ENCODE assay signal across 18 cellular contexts in genomic region chr11:119418759-119419158, GRCh38. TPM values are rescaled to one million over a fixed set of nuclear protein-coding genes. Genes with fewer than 3 reads are reported as not detected.
DNase-seq lines count a peak whose midpoint lies in the region; ATAC-seq, FAIRE-seq and TF ChIP-seq lines count a peak whose summit lies in the region.
"Had no signal": no experiment of that assay in that cellular context is flagged by ENCODE, and none has a peak within 500 bp of the region (broad histone marks: within the 10 kb centered on the region; RNA-seq: fewer than 3 reads in every experiment).

No MANE protein-coding gene starts in this region.

- H4K5ac ChIP-seq in H1 (ENCODE audit: insufficient read length, low read depth, low read length) = no peak overlapping the region

- H2BK120ac ChIP-seq in H1 (replicated peaks; ENCODE audit: low read depth, low read length) = no peak overlapping the region

- FAIRE-seq in H1 (lab: Jason Lieb, UNC) = no peak

- no peak overlapping the region for H2AK5ac ChIP-seq in H1 (ENCODE audit: low read depth, low read length)

- peaks cover 12% of the 10 kb centered on the region for H3K23me2 ChIP-seq in H1 (ENCODE audit: low read depth, low read length)

- dilution Hi-C loops in mammary epithelial cell (cut with HindIII; ENCODE audit: low sequenced_read_pairs) = no loop called here

- H4K8ac ChIP-seq in H1 (ENCODE audit: extremely low read depth, insufficient read depth, low read length) = no peak overlapping the region

- H4K20me1 ChIP-seq in mammary epithelial cell (ENCODE audit: insufficient read depth, low read length) (no peaks in the 10 kb centered on the region), H1 (replicated peaks in 1 of 2; ENCODE audit: control insufficient read depth in 1 of 2, insufficient read depth in 2 of 2, low read length in 2 of 2) (peaks cover 8 to 19% of the 10 kb centered on the region in 2 experiments)

- peak overlapping the region; percentile 91; the same call in 1 of the 2 replicates for H2BK5ac ChIP-seq in H1 (ENCODE audit: low read depth, low read length)

- no peak for TF ChIP-seq RAD21 in H1 (IDR thresholded peaks at IDR 0.05 in 1 of 2, conservative IDR thresholded peaks at IDR 0.05 in 1 of 2; ENCODE audit: low read depth in 2 of 2, low read length in 2 of 2)

- no peak overlapping the region for H2BK15ac ChIP-seq in H1 (ENCODE audit: low read length)

- H3K27ac ChIP-seq in mammary epithelial cell (ENCODE audit: insufficient read depth, low read depth, low read length) = no peak overlapping the region
- no peak overlapping the region for H3K27ac ChIP-seq in H1 (ENCODE audit: low read depth, low read length)
- H3K27ac ChIP-seq: KMS-11, PC-9 had no signal

- WGBS in mammary epithelial cell (ENCODE audit: low coverage, missing lambda C conversion rate) = 81% methylated on average over 3 of the region's 4 CpGs
- WGBS in H1 (ENCODE audit: extremely low coverage in 1 of 2, insufficient coverage in 1 of 2, insufficient read length in 1 of 2, insufficient replicate concordance in 2 of 2, low coverage in 1 of 2, low lambda C conversion rate in 2 of 2, missing lambda C conversion rate in 1 of 2), 2 experiments = 83% methylated on average over 4 of the region's 4 CpGs; no CpG with 5 or more reads in 1 of the 2 experiments

- no peak overlapping the region for H2BK20ac ChIP-seq in H1 (ENCODE audit: low read length)

- H4K91ac ChIP-seq in H1 (replicated peaks; ENCODE audit: insufficient read length, low read length) = no peak overlapping the region

- H3K4me1 ChIP-seq in mammary epithelial cell (ENCODE audit: insufficient read depth, low read length) (peaks cover 41% of the 10 kb centered on the region), H1 (replicated peaks in 1 of 4; ENCODE audit: control insufficient read depth in 3 of 4, insufficient read depth in 4 of 4, low read length in 3 of 4) (peaks cover 7 to 30% (median 24%) of the 10 kb centered on the region in 4 experiments)

- no peak overlapping the region for H2AFZ ChIP-seq in mammary epithelial cell (ENCODE audit: low read depth, low read length)
- no peak overlapping the region for H2AFZ ChIP-seq in H1 (ENCODE audit: low read length)
- H2AFZ ChIP-seq: PC-9 had no signal

- H3K9ac ChIP-seq in mammary epithelial cell (ENCODE audit: insufficient read depth, low read length) (no peak overlapping the region), H1 (replicated peaks in 1 of 4; ENCODE audit: extremely low read depth in 1 of 4, low read depth in 3 of 4, low read length in 3 of 4) (no peak overlapping the region)
- H3K9ac ChIP-seq: KMS-11 had no signal

- intact Hi-C loops in MCF 10A (cut with micrococcal nuclease) (no loop called here), mammary epithelial cell (cut with micrococcal nuclease) (loop anchor here (5.0 kb wide), 1 partner anchor 54 kb away; no protein-coding TSS in a partner anchor), Calu3 (cut with micrococcal nuclease; ENCODE audit: unreplicated experiment) (no loop called here)

- H3K23ac ChIP-seq in H1 (ENCODE audit: insufficient read length) = no peak overlapping the region

- peak overlapping the region; percentile 36 for H3K4ac ChIP-seq in H1 (replicated peaks; ENCODE audit: insufficient read length, low read depth, low read length)

- no peak for DNase-seq in MCF 10A (ENCODE audit: unreplicated experiment)
- DNase-seq in mammary epithelial cell = no peak
- no peak for DNase-seq in H1 (ENCODE audit: low read depth in 1 of 2, low spot score in 2 of 2)
- DNase-seq in osteocyte (ENCODE audit: extremely low spot score, unreplicated experiment) = peak; percentile 53
- DNase-seq in Calu3 = no peak
- DNase-seq in GM19238 (ENCODE audit: insufficient read length, low spot score) = no peak
- DNase-seq: 8988T, C1 segment of cervical spinal cord, NCI-H1105, NCI-H187 treated with DMSO at 0.1 percent for 48 hours, NCI-H2171, NCI-H446 treated with DMSO at 0.1 percent for 48 hours, NCI-H748 treated with DMSO at 0.1 percent for 48 hours, PC-9 had no signal

- H3K79me1 ChIP-seq in H1 (ENCODE audit: low read depth, low read length) = peaks cover 22% of the 10 kb centered on the region

- no peaks in the 10 kb centered on the region for H3K36me3 ChIP-seq in mammary epithelial cell (ENCODE audit: insufficient read depth, low read length)
- H3K36me3 ChIP-seq in H1 (ENCODE audit: control insufficient read depth in 2 of 4, insufficient read depth in 4 of 4, low read length in 3 of 4) = peaks cover 19 to 28% (median 24%) of the 10 kb centered on the region in 4 experiments

- TF ChIP-seq POLR2A in H1 (IDR thresholded peaks at IDR 0.05; ENCODE audit: control extremely low read depth in 1 of 2, low read depth in 2 of 2, low read length in 2 of 2) = no peak; a peak in 1 of 3 replicates

- POLR2A ChIA-PET in MCF 10A (lab: Yijun Ruan, JAX) = no interaction called here
- POLR2A ChIA-PET in H1 (lab: Charles Lee; ENCODE audit: partially characterized antibody) = interaction anchor here (0.7 to 6.4 kb wide), 8 partner anchors 8 to 76 kb away, joined by 3 to 50 read pairs (median 4); no protein-coding TSS in a partner anchor

- 0 out of 2 replicates have a peak overlapping the region, but pooled peaks have one; percentile 44 for H3K18ac ChIP-seq in H1 (ENCODE audit: extremely low read depth, low read length)

- no peak overlapping the region for H3K14ac ChIP-seq in H1 (ENCODE audit: insufficient read length)

- ATAC-seq in GM19397 (IDR thresholded peaks at IDR 0.05; ENCODE audit: unreplicated experiment) (no peak), HG03159 (IDR thresholded peaks at IDR 0.05; ENCODE audit: unreplicated experiment) (no peak)

- BruUV-seq in MCF 10A (replicated peaks; lab: Mats Ljungman, UMichigan) (no TSS peak), mammary epithelial cell (replicated peaks; lab: Mats Ljungman, UMichigan) (no TSS peak), Calu3 (replicated peaks; lab: Mats Ljungman, UMichigan) (no TSS peak)

- H3K27me3 ChIP-seq in mammary epithelial cell (ENCODE audit: insufficient read depth, low read length) (no peaks in the 10 kb centered on the region), H1 (replicated peaks in 1 of 4; ENCODE audit: control insufficient read depth in 3 of 4, extremely low read depth in 1 of 4, insufficient read depth in 3 of 4, low read length in 3 of 4) (no peaks in the 10 kb centered on the region)
- H3K27me3 ChIP-seq: MG63 had no signal

- TF ChIP-seq EP300 in H1 (IDR thresholded peaks at IDR 0.05; ENCODE audit: borderline replicate concordance in 1 of 2, low read depth in 2 of 2, low read length in 2 of 2) = no peak

- CTCF ChIA-PET in MCF 10A (lab: Yijun Ruan, JAX) = interaction anchor here (0.6 to 0.7 kb wide), 2 partner anchors 37 to 54 kb away, joined by 3 read pairs; no protein-coding TSS in a partner anchor
- CTCF ChIA-PET in mammary epithelial cell (lab: Charles Lee; ENCODE audit: low non-redundant PET) = no interaction called here
- CTCF ChIA-PET in H1 (lab: Charles Lee; ENCODE audit: partially characterized antibody) = interaction anchor here (0.9 to 1.5 kb wide), 3 partner anchors 11 to 56 kb away, joined by 3 to 7 read pairs (median 5); no protein-coding TSS in a partner anchor
- CTCF ChIA-PET in Calu3 (lab: Charles Lee) = no interaction called here

- peaks cover 7% of the 10 kb centered on the region for H3K9me3 Mint-ChIP-seq in MCF 10A (ENCODE audit: unreplicated experiment)
- peaks cover 5% of the 10 kb centered on the region for H3K9me3 Mint-ChIP-seq in osteocyte (ENCODE audit: unreplicated experiment)
- H3K9me3 Mint-ChIP-seq in Calu3 (ENCODE audit: low read depth, unreplicated experiment) = no peaks in the 10 kb centered on the region

- H3K27me3 Mint-ChIP-seq in MCF 10A (ENCODE audit: insufficient read depth, unreplicated experiment) = peaks cover 12% of the 10 kb centered on the region
- peaks cover 9% of the 10 kb centered on the region for H3K27me3 Mint-ChIP-seq in osteocyte (ENCODE audit: unreplicated experiment)
- peaks cover 43% of the 10 kb centered on the region for H3K27me3 Mint-ChIP-seq in Calu3 (ENCODE audit: unreplicated experiment)

- H3K9me3 ChIP-seq in mammary epithelial cell (replicated peaks; ENCODE audit: insufficient read depth, low read length) (no peaks in the 10 kb centered on the region), H1 (ENCODE audit: insufficient read depth in 2 of 2, low read depth in 1 of 2, low read length in 1 of 2) (no peaks in the 10 kb centered on the region)
- H3K9me3 ChIP-seq: MG63 had no signal

- H3K4me3 ChIP-seq in mammary epithelial cell (replicated peaks in 1 of 3; ENCODE audit: insufficient read depth in 1 of 3, low read depth in 2 of 3, low read length in 3 of 3) (no peak overlapping the region), H1 (ENCODE audit: extremely low read depth in 1 of 4, insufficient read depth in 2 of 4, low read depth in 3 of 4, low read length in 4 of 4) (no peak overlapping the region)
- H3K4me3 ChIP-seq: MG63, PC-9 had no signal

- H3K4me1 Mint-ChIP-seq in MCF 10A (ENCODE audit: insufficient read depth, unreplicated experiment) (peaks cover 23% of the 10 kb centered on the region), osteocyte (ENCODE audit: unreplicated experiment) (peaks cover 32% of the 10 kb centered on the region), Calu3 (ENCODE audit: low read depth, unreplicated experiment) (no peaks in the 10 kb centered on the region)

- H3K36me3 Mint-ChIP-seq in MCF 10A (ENCODE audit: insufficient read depth, unreplicated experiment) = no peaks in the 10 kb centered on the region
- H3K36me3 Mint-ChIP-seq in osteocyte (ENCODE audit: unreplicated experiment) = no peaks in the 10 kb centered on the region
- H3K36me3 Mint-ChIP-seq in Calu3 (ENCODE audit: insufficient read depth, unreplicated experiment) = no peaks in the 10 kb centered on the region

- H3K27ac Mint-ChIP-seq in MCF 10A (ENCODE audit: low read depth, unreplicated experiment) = peak overlapping the region; percentile 93
- no peak overlapping the region for H3K27ac Mint-ChIP-seq in osteocyte (ENCODE audit: unreplicated experiment)
- no peak overlapping the region for H3K27ac Mint-ChIP-seq in Calu3 (ENCODE audit: unreplicated experiment)

- TF ChIP-seq CTCF in MCF 10A (IDR thresholded peaks at IDR 0.05; ENCODE audit: unreplicated experiment) (no peak), mammary epithelial cell (conservative IDR thresholded peaks at IDR 0.05 in 1 of 2, IDR thresholded peaks at IDR 0.05 in 1 of 2; ENCODE audit: extremely low read depth in 1 of 2, insufficient read depth in 1 of 2, low read depth in 1 of 2, low read length in 2 of 2) (no peak), H1 (IDR thresholded peaks at IDR 0.05; ENCODE audit: control extremely low read depth in 1 of 3, insufficient read depth in 1 of 3, low read depth in 1 of 3, low read length in 3 of 3) (no peak), osteocyte (IDR thresholded peaks at IDR 0.05) (no peak), Calu3 (IDR thresholded peaks at IDR 0.05; ENCODE audit: unreplicated experiment) (no peak)

- H2BK12ac ChIP-seq in H1 (ENCODE audit: low read depth, low read length) = peak overlapping the region; percentile 81; the same call in 1 of the 2 replicates

- in situ Hi-C loops in mammary epithelial cell (cut with MboI; ENCODE audit: low sequenced_read_pairs in 2 of 2) = no loop called here

- H3K56ac ChIP-seq in H1 (replicated peaks; ENCODE audit: insufficient read length, low read depth, low read length) = no peak overlapping the region

- H3K79me2 ChIP-seq in mammary epithelial cell (ENCODE audit: insufficient read depth, low read length) (no peaks in the 10 kb centered on the region), H1 (ENCODE audit: control insufficient read depth in 1 of 2, insufficient read depth in 2 of 2, low read length in 2 of 2) (peaks cover 0 to 35% of the 10 kb centered on the region in 2 experiments; a peak in 2 of 4 replicates)

- H3K4me2 ChIP-seq in mammary epithelial cell (ENCODE audit: insufficient read depth, low read depth, low read length) (no peak overlapping the region), H1 (ENCODE audit: insufficient read depth in 1 of 2, low read depth in 2 of 2, low read length in 2 of 2) (no peak overlapping the region)
- H3K4me2 ChIP-seq: KMS-11, PC-9 had no signal

- H3K4me3 Mint-ChIP-seq in MCF 10A (ENCODE audit: unreplicated experiment) (no peak overlapping the region), osteocyte (ENCODE audit: unreplicated experiment) (no peak overlapping the region), Calu3 (ENCODE audit: low read depth, unreplicated experiment) (no peak overlapping the region)

RNA-seq across cellular contexts. Expression of gene THY1, which starts 4.2 kb away (rescaled TPM):
- total RNA-seq in MCF 10A (2022) = not detected in 2 replicates
- total RNA-seq in mammary epithelial cell = 10 to 100 TPM in 1 of 2 donors, 1 to 10 TPM in 1; 5.7 to 71.3 TPM
- polyA plus RNA-seq in mammary epithelial cell = 146 TPM
- polyA minus RNA-seq in mammary epithelial cell = 248 TPM
- total RNA-seq in H1 (2021; fragmentation: NEBNext Ultra II Directional; extraction: Animal tissue kit (Norgen Biotek cat#: 25700)) = 259 and 286 TPM in 2 replicates
- 2,050 and 2,479 TPM in 2 replicates for polyA plus RNA-seq in H1 (2011; rRNA removed)
- polyA plus RNA-seq in H1 (2011; cell fraction: cytosol; rRNA removed) = 1,448 TPM
- 660 TPM for polyA plus RNA-seq in H1 (2011; cell fraction: nucleus; rRNA removed)
- 327 to 599 TPM (median 496 TPM) in 4 replicates for polyA plus RNA-seq in H1 (2012, experiment 1 of 2)
- polyA plus RNA-seq in H1 (2012, experiment 2 of 2) = 595 TPM
- polyA plus RNA-seq in H1 (2013, experiment 1 of 2) = 909 TPM
- polyA plus RNA-seq in H1 (2013, experiment 2 of 2) = 1,095 TPM
- polyA minus RNA-seq in H1 (2011; rRNA and poly(A)+ RNA removed) = 708 and 816 TPM in 2 replicates
- polyA minus RNA-seq in H1 (2011; cell fraction: cytosol; rRNA and poly(A)+ RNA removed) = 233 TPM
- 264 TPM for polyA minus RNA-seq in H1 (2011; cell fraction: nucleus; rRNA and poly(A)+ RNA removed)
- total RNA-seq in osteocyte = 11.3 and 14.0 TPM in 2 replicates
- not detected in 2 replicates for total RNA-seq in Calu3 (2022)
- total RNA-seq: PC-9 had no signal

RNA-seq across cellular contexts. Expression of gene USP2, which starts 37.3 kb away (rescaled TPM):
- total RNA-seq in MCF 10A (2022) (0.14 and 0.54 TPM in 2 replicates), mammary epithelial cell (1 to 10 TPM; 2.7 to 3.0 TPM), osteocyte (0.11 and 0.24 TPM in 2 replicates), Calu3 (2022) (1.1 TPM in 2 replicates)
- polyA plus RNA-seq in mammary epithelial cell (1.3 TPM), H1 (2011; rRNA removed) (2.2 and 3.9 TPM in 2 replicates)
- polyA minus RNA-seq in mammary epithelial cell = 0.88 TPM
- total RNA-seq in H1 (2021; fragmentation: NEBNext Ultra II Directional; extraction: Animal tissue kit (Norgen Biotek cat#: 25700)) = 6.9 and 8.5 TPM in 2 replicates
- 2.1 TPM for polyA plus RNA-seq in H1 (2011; cell fraction: cytosol; rRNA removed)
- polyA plus RNA-seq in H1 (2011; cell fraction: nucleus; rRNA removed) = 3.5 TPM
- 5.3 to 6.6 TPM (median 5.9 TPM) in 4 replicates for polyA plus RNA-seq in H1 (2012, experiment 1 of 2)
- polyA plus RNA-seq in H1 (2012, experiment 2 of 2) = 5.0 TPM
- 4.6 TPM for polyA plus RNA-seq in H1 (2013, experiment 1 of 2)
- 4.3 TPM for polyA plus RNA-seq in H1 (2013, experiment 2 of 2)
- polyA minus RNA-seq in H1 (2011; rRNA and poly(A)+ RNA removed) = 7.0 and 7.9 TPM in 2 replicates
- polyA minus RNA-seq in H1 (2011; cell fraction: cytosol; rRNA and poly(A)+ RNA removed) = 4.6 TPM
- polyA minus RNA-seq in H1 (2011; cell fraction: nucleus; rRNA and poly(A)+ RNA removed) = 7.3 TPM

Comparison
In these comparisons a context has a peak if more than half of its experiments do, and no peak if none do; other contexts are left out.
1. CTCF ChIA-PET loops: an anchor here in MCF 10A (0.6 to 0.7 kb wide) and H1 (0.9 to 1.5 kb wide); none called in mammary epithelial cell and Calu3.